Comparison of ENCODE assay signal across 7 cellular contexts in the genomic region with DNA sequence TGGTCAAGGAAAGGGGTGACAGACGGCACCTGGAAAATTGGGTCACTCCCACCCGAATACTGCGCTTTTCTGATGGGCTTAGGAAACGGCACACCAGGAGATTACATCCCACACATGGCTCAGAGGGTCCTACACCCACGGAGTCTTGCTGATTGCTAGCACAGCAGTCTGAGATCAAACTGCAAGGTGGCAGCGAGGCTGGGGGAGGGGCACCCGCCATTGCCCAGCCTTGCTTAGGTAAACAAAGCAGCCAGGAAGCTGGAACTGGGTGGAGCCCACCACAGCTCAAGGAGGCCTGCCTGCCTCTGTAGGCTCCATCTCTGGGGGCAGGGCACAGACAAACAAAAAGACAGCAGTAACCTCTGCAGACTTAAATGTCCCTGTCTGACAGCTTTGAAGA.
DNase-seq lines count a peak whose midpoint lies in the region; ATAC-seq, FAIRE-seq and TF ChIP-seq lines count a peak whose summit lies in the region.
"Not testable (repeated sequence)": the region's sequence is repeated elsewhere in the genome, so short reads cannot be mapped to it uniquely, and the experiment has no call there.

No MANE protein-coding gene starts in this region.

- not testable (repeated sequence) for ATAC-seq in HCT116; Panc1; HepG2; stimulated activated memory B cell treated with anti-CD40 and anti-IgM and Interleukin-4, amounts not matched to agents 10 μg/mL and 1 μg/mL and 100 μg/mL, for 72 hours

- not testable (repeated sequence) for H3K36me3 Mint-ChIP-seq in CD8-positive, alpha-beta memory T cell; activated CD4-positive, alpha-beta memory T cell treated with anti-CD3 and anti-CD28 coated beads, Interleukin-2, amount 10 ng/mL, durations not matched to agents 7 days and 5 days (ENCODE audit: low read depth); stimulated activated memory B cell treated with anti-CD40 and anti-IgM and Interleukin-4, amounts not matched to agents 10 μg/mL and 1 μg/mL and 100 μg/mL, for 72 hours

- intact Hi-C loops in HCT116 (cut with micrococcal nuclease); Panc1 (cut with micrococcal nuclease; ENCODE audit: unreplicated experiment); HepG2 (cut with micrococcal nuclease; ENCODE audit: unreplicated experiment): not testable (repeated sequence)

- CTCF ChIA-PET in CD8-positive, alpha-beta memory T cell (lab: Charles Lee); HCT116 (lab: Charles Lee); Panc1 (lab: Charles Lee); activated CD4-positive, alpha-beta memory T cell treated with anti-CD3 and anti-CD28 coated beads, Interleukin-2, amount 10 ng/mL, durations not matched to agents 7 days and 5 days (lab: Charles Lee); HepG2 (lab: Yijun Ruan, JAX; ENCODE audit: low intra/inter-chr PET ratio, low total read pairs): not testable (repeated sequence)

- not testable (repeated sequence) for H3K79me2 ChIP-seq in HCT116 (ENCODE audit: insufficient read depth, low read length); HepG2 (ENCODE audit: insufficient read depth, low read length)

- not testable (repeated sequence) for FAIRE-seq in HepG2 (lab: Jason Lieb, UNC)

- H3K4me3 Mint-ChIP-seq in CD8-positive, alpha-beta memory T cell = peak overlapping the region in 6 of 7 donors; percentile 27 to 65 (median 58)
- H3K4me3 Mint-ChIP-seq in activated CD4-positive, alpha-beta memory T cell treated with anti-CD3 and anti-CD28 coated beads, Interleukin-2, amount 10 ng/mL, durations not matched to agents 7 days and 5 days = not testable (repeated sequence)
- H3K4me3 Mint-ChIP-seq in stimulated activated memory B cell treated with anti-CD40 and anti-IgM and Interleukin-4, amounts not matched to agents 10 μg/mL and 1 μg/mL and 100 μg/mL, for 72 hours = peak overlapping the region; percentile 40

- TF ChIP-seq POLR2A in HCT116 (IDR thresholded peaks at IDR 0.05; ENCODE audit: borderline replicate concordance, extremely low read depth, insufficient read depth, insufficient read length); HepG2 (IDR thresholded peaks at IDR 0.05; ENCODE audit: insufficient read depth in 1 of 2, low read depth in 2 of 2, low read length in 2 of 2): not testable (repeated sequence)

- H3K36me3 ChIP-seq in CD8-positive, alpha-beta memory T cell (ENCODE audit: insufficient read depth, low read length); HCT116 (ENCODE audit: control insufficient read depth in 1 of 2, insufficient read depth in 2 of 2, low read length in 2 of 2); Panc1 (ENCODE audit: control insufficient read depth, insufficient read depth, low read length); HepG2 (replicated peaks in 1 of 2; ENCODE audit: control insufficient read depth in 1 of 2, insufficient read depth in 2 of 2, low read length in 2 of 2): not testable (repeated sequence)

- H3K4me2 ChIP-seq in HCT116 (ENCODE audit: low read length) = 0 out of 2 replicates have a peak overlapping the region, but pooled peaks have one; percentile 10
- 0 out of 2 replicates have a peak overlapping the region, but pooled peaks have one; percentile 18 for H3K4me2 ChIP-seq in HepG2 (ENCODE audit: low read depth, low read length)

- H3K9me3 ChIP-seq in CD8-positive, alpha-beta memory T cell (ENCODE audit: low read length); HCT116 (ENCODE audit: control insufficient read depth in 1 of 2, insufficient read depth in 1 of 2, low read depth in 1 of 2, low read length in 2 of 2); Panc1 (ENCODE audit: control insufficient read depth, insufficient read depth, low read depth, low read length); HepG2 (ENCODE audit: low read length): not testable (repeated sequence)

- H3K27me3 ChIP-seq in CD8-positive, alpha-beta memory T cell (ENCODE audit: insufficient read depth, low read length, poor library complexity, severe bottlenecking); HCT116 (ENCODE audit: insufficient read depth, low read length); Panc1 (ENCODE audit: control insufficient read depth, insufficient read depth, low read length); HepG2 (ENCODE audit: control insufficient read depth in 1 of 2, insufficient read depth in 2 of 2, low read length in 2 of 2): not testable (repeated sequence)

- H3K9me3 Mint-ChIP-seq in CD8-positive, alpha-beta memory T cell; activated CD4-positive, alpha-beta memory T cell treated with anti-CD3 and anti-CD28 coated beads, Interleukin-2, amount 10 ng/mL, durations not matched to agents 7 days and 5 days; stimulated activated memory B cell treated with anti-CD40 and anti-IgM and Interleukin-4, amounts not matched to agents 10 μg/mL and 1 μg/mL and 100 μg/mL, for 72 hours: not testable (repeated sequence)

- H3K27ac Mint-ChIP-seq in CD8-positive, alpha-beta memory T cell = peak overlapping the region in 4 of 8 donors; percentile 30 to 72 (median 68)
- not testable (repeated sequence) for H3K27ac Mint-ChIP-seq in activated CD4-positive, alpha-beta memory T cell treated with anti-CD3 and anti-CD28 coated beads, Interleukin-2, amount 10 ng/mL, durations not matched to agents 7 days and 5 days; stimulated activated memory B cell treated with anti-CD40 and anti-IgM and Interleukin-4, amounts not matched to agents 10 μg/mL and 1 μg/mL and 100 μg/mL, for 72 hours

- H3K27ac ChIP-seq in CD8-positive, alpha-beta memory T cell (ENCODE audit: low read depth, low read length); HCT116 (ENCODE audit: low read depth, low read length); Panc1 (ENCODE audit: low read length); HepG2 (ENCODE audit: extremely low read length, insufficient read depth, low read length): not testable (repeated sequence)

- peaks cover 2 to 26% of the 10 kb centered on the region in 2 donors for H3K27me3 Mint-ChIP-seq in CD8-positive, alpha-beta memory T cell
- H3K27me3 Mint-ChIP-seq in activated CD4-positive, alpha-beta memory T cell treated with anti-CD3 and anti-CD28 coated beads, Interleukin-2, amount 10 ng/mL, durations not matched to agents 7 days and 5 days = not testable (repeated sequence)
- peaks cover 21% of the 10 kb centered on the region for H3K27me3 Mint-ChIP-seq in stimulated activated memory B cell treated with anti-CD40 and anti-IgM and Interleukin-4, amounts not matched to agents 10 μg/mL and 1 μg/mL and 100 μg/mL, for 72 hours

- not testable (repeated sequence) for H2AFZ ChIP-seq in HCT116 (ENCODE audit: low read depth, low read length, poor library complexity, severe bottlenecking); HepG2 (ENCODE audit: low read length)

- WGBS in HepG2 (ENCODE audit: low lambda C conversion rate) = no CpG with 5 or more reads among the region's 7 CpGs

- H3K4me1 ChIP-seq in CD8-positive, alpha-beta memory T cell (ENCODE audit: insufficient read depth, low read length); HCT116 (ENCODE audit: control insufficient read depth in 1 of 2, insufficient read depth in 2 of 2, low read length in 2 of 2); Panc1 (ENCODE audit: control insufficient read depth, insufficient read depth, low read length); HepG2 (ENCODE audit: insufficient read depth, low read length): not testable (repeated sequence)

- TF ChIP-seq EP300 in HepG2 (IDR thresholded peaks at IDR 0.05; ENCODE audit: low read depth in 2 of 2, low read length in 2 of 2); HepG2 (CRISPR knock-in tag; IDR thresholded peaks at IDR 0.05; ENCODE audit: borderline replicate concordance): not testable (repeated sequence)

- POLR2A ChIA-PET in CD8-positive, alpha-beta memory T cell (lab: Charles Lee); HCT116 (lab: Charles Lee); Panc1 (lab: Charles Lee); activated CD4-positive, alpha-beta memory T cell treated with anti-CD3 and anti-CD28 coated beads, Interleukin-2, amount 10 ng/mL, durations not matched to agents 7 days and 5 days (lab: Charles Lee); HepG2 (lab: Yijun Ruan, JAX): not testable (repeated sequence)

- in situ Hi-C loops in Panc1 (cut with HindIII; ENCODE audit: low pct_unique_long_range_greater_than_20kb, low sequenced_read_pairs); HepG2 (cut with HindIII; ENCODE audit: extremely low pct_ligation_motif_present, low pct_unique_long_range_greater_than_20kb): not testable (repeated sequence)

- peak in 1 of 5 donors; percentile 10 for DNase-seq in CD8-positive, alpha-beta memory T cell
- DNase-seq in HCT116 (ENCODE audit: low read depth, low spot score); Panc1 (ENCODE audit: low read depth, low spot score); HepG2 (ENCODE audit: low spot score): not testable (repeated sequence)
- DNase-seq in activated CD4-positive, alpha-beta memory T cell treated with anti-CD3 and anti-CD28 coated beads, Interleukin-2, amount 10 ng/mL, durations not matched to agents 7 days and 5 days = peak; percentile 18
- DNase-seq in central memory CD4-positive, alpha-beta T cell = peak; percentile 19

- H3K4me1 Mint-ChIP-seq in CD8-positive, alpha-beta memory T cell; activated CD4-positive, alpha-beta memory T cell treated with anti-CD3 and anti-CD28 coated beads, Interleukin-2, amount 10 ng/mL, durations not matched to agents 7 days and 5 days; stimulated activated memory B cell treated with anti-CD40 and anti-IgM and Interleukin-4, amounts not matched to agents 10 μg/mL and 1 μg/mL and 100 μg/mL, for 72 hours: not testable (repeated sequence)

- RAD21 ChIA-PET in HCT116 (lab: Charles Lee; ENCODE audit: low non-redundant PET in 1 of 2, low total read pairs in 2 of 2, uncharacterized antibody in 2 of 2, unreplicated experiment in 2 of 2) = not testable (repeated sequence)

- not testable (repeated sequence) for H3K9ac ChIP-seq in HCT116 (ENCODE audit: low read length); HepG2 (ENCODE audit: insufficient read depth, low read depth, low read length)

- H4K20me1 ChIP-seq in HCT116 (ENCODE audit: insufficient read depth); HepG2 (ENCODE audit: insufficient read depth, low read length): not testable (repeated sequence)

- not testable (repeated sequence) for H3K9me2 ChIP-seq in HCT116 (ENCODE audit: insufficient read depth)

- not testable (repeated sequence) for TF ChIP-seq RAD21 in HCT116 (IDR thresholded peaks at IDR 0.05; ENCODE audit: low read depth); HepG2 (CRISPR knock-in tag; IDR thresholded peaks at IDR 0.05)

- not testable (repeated sequence) for TF ChIP-seq CTCF in HCT116 (IDR thresholded peaks at IDR 0.05 in 2 of 3, conservative IDR thresholded peaks at IDR 0.05 in 1 of 3; ENCODE audit: borderline replicate concordance in 1 of 3, insufficient read depth in 1 of 3, low read depth in 2 of 3, low read length in 2 of 3); Panc1 (IDR thresholded peaks at IDR 0.05); HepG2 (CRISPR knock-in tag; IDR thresholded peaks at IDR 0.05)

- H3K4me3 ChIP-seq in CD8-positive, alpha-beta memory T cell (ENCODE audit: low read length); HCT116 (replicated peaks in 1 of 2; ENCODE audit: low read depth in 1 of 2, low read length in 2 of 2); HepG2 (replicated peaks in 1 of 3; ENCODE audit: insufficient read depth in 1 of 3, low read depth in 2 of 3, low read length in 3 of 3): not testable (repeated sequence)
- peak overlapping the region; percentile 4 to 33; a peak in 2 of 4 replicates for H3K4me3 ChIP-seq in Panc1 (ENCODE audit: low read depth in 2 of 2, low read length in 2 of 2)

- BruUV-seq in HCT116 (replicated peaks; lab: Mats Ljungman, UMichigan); Panc1 (replicated peaks; lab: Mats Ljungman, UMichigan); HepG2 (replicated peaks; lab: Mats Ljungman, UMichigan): not testable (repeated sequence)
